Comparison of ENCODE assay signal across 37 cellular contexts in genomic region chr18:80029690-80030089, GRCh38.
"Had no signal": no experiment of that assay in that cellular context is flagged by ENCODE, and none has a peak within 500 bp of the region (broad histone marks: within the 10 kb centered on the region; RNA-seq: fewer than 3 reads in every experiment).

No MANE protein-coding gene starts in this region.

- DNase-seq: activated B cell treated with CpG ODN at 0.5 μM for 24 hours; activated CD4-positive, alpha-beta memory T cell treated with anti-CD3 and anti-CD28 coated beads, Interleukin-2, amount 10 ng/mL, durations not matched to agents 7 days and 5 days; activated CD4-positive, alpha-beta T cell treated with anti-CD3 and anti-CD28 coated beads for 1 hour; activated CD4-positive, alpha-beta T cell treated with anti-CD3 and anti-CD28 coated beads for 36 hours; activated CD4-positive, alpha-beta T cell treated with anti-CD3 and anti-CD28 coated beads for 48 hours; activated CD4-positive, alpha-beta T cell treated with anti-CD3 and anti-CD28 coated beads, Interleukin-2, amount 10 ng/mL, durations not matched to agents 7 days and 5 days; activated CD4-positive, alpha-beta T cell treated with anti-CD3 and anti-CD28 coated beads, Interleukin-2, amount 50 U/mL, for 48 hours; activated CD8-positive, alpha-beta memory T cell treated with anti-CD3 and anti-CD28 coated beads for 24 hours; activated CD8-positive, alpha-beta memory T cell treated with anti-CD3 and anti-CD28 coated beads, Interleukin-2, amount 10 ng/mL, durations not matched to agents 7 days and 5 days; activated CD8-positive, alpha-beta memory T cell treated with anti-CD3 and anti-CD28 coated beads, Interleukin-2, amount 50 U/mL, for 48 hours; activated CD8-positive, alpha-beta T cell treated with anti-CD3 and anti-CD28 coated beads, Interleukin-2, amount 10 ng/mL, durations not matched to agents 7 days and 5 days; activated effector memory CD4-positive, alpha-beta T cell treated with Interleukin-2 at 50 U/mL for 16 hours; activated gamma-delta T cell; activated naive CD4-positive, alpha-beta T cell treated with anti-CD3 and anti-CD28 coated beads, Interleukin-2, amount 10 ng/mL, durations not matched to agents 7 days and 5 days; activated naive CD4-positive, alpha-beta T cell treated with Interleukin-2 at 50 U/mL for 16 hours; activated naive CD8-positive, alpha-beta T cell treated with anti-CD3 and anti-CD28 coated beads, Interleukin-2, amount 10 ng/mL, durations not matched to agents 7 days and 5 days; activated naive CD8-positive, alpha-beta T cell treated with anti-CD3 and anti-CD28 coated beads, Interleukin-2, amount 50 U/mL, for 24 hours; activated T-cell treated with anti-CD3 and anti-CD28 coated beads, Interleukin-2, amount 50 U/mL, for 24 hours; activated T-cell treated with anti-CD3 and anti-CD28 coated beads, Interleukin-2, amount 50 U/mL, for 48 hours; amygdala; anterior cingulate cortex; caudate nucleus; cerebellar nuclear complex; T-helper 2 cell; T-helper 9 cell had no signal

- H3K27ac Mint-ChIP-seq: activated B cell treated with CpG ODN at 0.5 μM for 24 hours; activated CD4-positive, alpha-beta memory T cell treated with anti-CD3 and anti-CD28 coated beads, Interleukin-2, amount 10 ng/mL, durations not matched to agents 7 days and 5 days; activated CD4-positive, alpha-beta T cell treated with anti-CD3 and anti-CD28 coated beads for 36 hours; activated CD4-positive, alpha-beta T cell treated with anti-CD3 and anti-CD28 coated beads, Interleukin-2, amount 10 ng/mL, durations not matched to agents 7 days and 5 days; activated CD8-positive, alpha-beta memory T cell treated with anti-CD3 and anti-CD28 coated beads, Interleukin-2, amount 10 ng/mL, durations not matched to agents 7 days and 5 days; activated CD8-positive, alpha-beta T cell treated with anti-CD3 and anti-CD28 coated beads, Interleukin-2, amount 10 ng/mL, durations not matched to agents 7 days and 5 days; activated naive CD4-positive, alpha-beta T cell treated with anti-CD3 and anti-CD28 coated beads, Interleukin-2, amount 10 ng/mL, durations not matched to agents 7 days and 5 days; activated naive CD4-positive, alpha-beta T cell treated with anti-CD3 and anti-CD28 coated beads, Interleukin-2, amount 50 U/mL, for 24 hours; activated naive CD8-positive, alpha-beta T cell; activated naive CD8-positive, alpha-beta T cell treated with anti-CD3 and anti-CD28 coated beads, Interleukin-2, amount 10 ng/mL, durations not matched to agents 7 days and 5 days; activated naive CD8-positive, alpha-beta T cell treated with anti-CD3 and anti-CD28 coated beads, Interleukin-2, amount 50 U/mL, for 24 hours; activated T-cell treated with anti-CD3 and anti-CD28 coated beads, Interleukin-2, amount 50 U/mL, for 24 hours; activated T-helper 2 cell treated with anti-CD3 and anti-CD28 coated beads, Interferon-gamma antibody, Interleukin-2, Interleukin-4, amounts not matched to agents 10 μg/mL and 5 μg/mL and 100 μg/mL, durations not matched to agents 14 hours and 24 hours and 36 hours; brain; T-helper 1 cell treated with Interleukin-12 subunit alpha and Interleukin-12 subunit beta and Interleukin-4 antibody, amounts not matched to agents 30 μg/mL and 1 μg/mL, for 36 hours; T-helper 2 cell treated with Interferon-gamma antibody and Interleukin-4, amounts not matched to agents 5 μg/mL and 100 μg/mL, for 36 hours had no signal

- H3K27me3 ChIP-seq: ascending aorta, cardiac muscle cell had no signal

- H3K36me3 ChIP-seq: cardiac muscle cell had no signal

- ATAC-seq: activated CD4-positive, alpha-beta T cell treated with anti-CD3 and anti-CD28 coated beads for 36 hours; activated CD8-positive, alpha-beta memory T cell treated with anti-CD3 and anti-CD28 coated beads, Interleukin-2, amount 10 ng/mL, durations not matched to agents 7 days and 5 days; activated CD8-positive, alpha-beta T cell treated with anti-CD3 and anti-CD28 coated beads, Interleukin-2, amount 10 ng/mL, durations not matched to agents 7 days and 5 days; activated naive CD8-positive, alpha-beta T cell treated with anti-CD3 and anti-CD28 coated beads, Interleukin-2, amount 50 U/mL, for 24 hours had no signal

- H3K36me3 Mint-ChIP-seq: activated naive CD8-positive, alpha-beta T cell treated with anti-CD3 and anti-CD28 coated beads, Interleukin-2, amount 10 ng/mL, durations not matched to agents 7 days and 5 days had no signal

- H3K4me3 Mint-ChIP-seq: activated B cell treated with CpG ODN at 0.5 μM for 24 hours; activated CD4-positive, alpha-beta memory T cell treated with anti-CD3 and anti-CD28 coated beads, Interleukin-2, amount 10 ng/mL, durations not matched to agents 7 days and 5 days; activated CD4-positive, alpha-beta T cell treated with anti-CD3 and anti-CD28 coated beads for 36 hours; activated CD4-positive, alpha-beta T cell treated with anti-CD3 and anti-CD28 coated beads, Interleukin-2, amount 10 ng/mL, durations not matched to agents 7 days and 5 days; activated CD8-positive, alpha-beta memory T cell treated with anti-CD3 and anti-CD28 coated beads, Interleukin-2, amount 10 ng/mL, durations not matched to agents 7 days and 5 days; activated CD8-positive, alpha-beta T cell treated with anti-CD3 and anti-CD28 coated beads, Interleukin-2, amount 10 ng/mL, durations not matched to agents 7 days and 5 days; activated naive CD4-positive, alpha-beta T cell treated with anti-CD3 and anti-CD28 coated beads, Interleukin-2, amount 10 ng/mL, durations not matched to agents 7 days and 5 days; activated naive CD4-positive, alpha-beta T cell treated with anti-CD3 and anti-CD28 coated beads, Interleukin-2, amount 50 U/mL, for 24 hours; activated naive CD8-positive, alpha-beta T cell; activated naive CD8-positive, alpha-beta T cell treated with anti-CD3 and anti-CD28 coated beads, Interleukin-2, amount 10 ng/mL, durations not matched to agents 7 days and 5 days; activated naive CD8-positive, alpha-beta T cell treated with anti-CD3 and anti-CD28 coated beads, Interleukin-2, amount 50 U/mL, for 24 hours; activated T-cell treated with anti-CD3 and anti-CD28 coated beads, Interleukin-2, amount 50 U/mL, for 24 hours; central memory CD8-positive, alpha-beta T cell; T-helper 1 cell treated with Interleukin-12 subunit alpha and Interleukin-12 subunit beta and Interleukin-4 antibody, amounts not matched to agents 30 μg/mL and 1 μg/mL, for 36 hours; T-helper 2 cell treated with Interferon-gamma antibody and Interleukin-4, amounts not matched to agents 5 μg/mL and 100 μg/mL, for 36 hours had no signal

- H3K27ac ChIP-seq: ascending aorta, cardiac muscle cell, VCaP had no signal

- H3K4me1 ChIP-seq: ascending aorta had no signal

- FAIRE-seq: bronchial epithelial cell, TTC549 had no signal

- H3K4me3 ChIP-seq: ascending aorta, cardiac muscle cell had no signal

- H3K27me3 Mint-ChIP-seq: activated B cell treated with CpG ODN at 0.5 μM for 24 hours; activated CD4-positive, alpha-beta memory T cell treated with anti-CD3 and anti-CD28 coated beads, Interleukin-2, amount 10 ng/mL, durations not matched to agents 7 days and 5 days; activated CD4-positive, alpha-beta T cell treated with anti-CD3 and anti-CD28 coated beads for 36 hours; activated CD4-positive, alpha-beta T cell treated with anti-CD3 and anti-CD28 coated beads, Interleukin-2, amount 10 ng/mL, durations not matched to agents 7 days and 5 days; activated CD8-positive, alpha-beta memory T cell treated with anti-CD3 and anti-CD28 coated beads, Interleukin-2, amount 10 ng/mL, durations not matched to agents 7 days and 5 days; activated naive CD4-positive, alpha-beta T cell treated with anti-CD3 and anti-CD28 coated beads, Interleukin-2, amount 50 U/mL, for 24 hours; activated naive CD8-positive, alpha-beta T cell; activated naive CD8-positive, alpha-beta T cell treated with anti-CD3 and anti-CD28 coated beads, Interleukin-2, amount 50 U/mL, for 24 hours; activated T-cell treated with anti-CD3 and anti-CD28 coated beads, Interleukin-2, amount 50 U/mL, for 24 hours; central memory CD8-positive, alpha-beta T cell had no signal
